13 cellular contexts compared by ENCODE assay signal in the genomic region with DNA sequence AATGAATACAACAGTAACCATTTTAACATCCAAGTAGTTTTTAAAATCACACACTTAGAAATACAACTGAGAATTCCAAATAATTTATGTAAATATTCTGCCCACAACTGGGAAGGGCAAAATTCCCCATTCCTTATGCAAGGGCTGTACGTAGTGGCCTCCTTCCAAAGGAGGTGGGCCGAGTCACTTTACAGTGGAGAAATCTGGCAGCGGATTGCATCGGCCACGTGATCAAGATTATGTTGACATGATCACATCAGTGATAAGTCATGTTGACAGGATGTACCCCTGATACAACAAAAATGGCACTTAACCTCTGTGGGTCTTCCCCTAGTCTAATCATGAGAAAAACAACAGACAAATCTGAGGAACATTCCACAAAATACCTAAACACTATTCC.
DNase-seq lines count a peak whose midpoint lies in the region; ATAC-seq and TF ChIP-seq lines count a peak whose summit lies in the region.
"Had no signal": no experiment of that assay in that cellular context is flagged by ENCODE, and none has a peak within 500 bp of the region (broad histone marks: within the 10 kb centered on the region; RNA-seq: fewer than 3 reads in every experiment).

No MANE protein-coding gene starts in this region.

- H4K20me1 ChIP-seq in DND-41 (ENCODE audit: insufficient read depth, low read length) = no peaks in the 10 kb centered on the region

- H3K4me2 ChIP-seq in DND-41 (ENCODE audit: insufficient read depth, low read length) = no peak overlapping the region
- H3K4me2 ChIP-seq: PC-9 had no signal

- no peak overlapping the region for H3K9ac ChIP-seq in DND-41 (ENCODE audit: low read depth, low read length)

- intact Hi-C loops in uterus (cut with DNase I; ENCODE audit: low total_unique reads) = no loop called here

- no peaks in the 10 kb centered on the region for H3K36me3 ChIP-seq in DND-41 (ENCODE audit: insufficient read depth, low read length)
- H3K36me3 ChIP-seq in uterus = no peaks in the 10 kb centered on the region

- H3K79me2 ChIP-seq in DND-41 (ENCODE audit: insufficient read depth, low read length) = no peaks in the 10 kb centered on the region

- no peaks in the 10 kb centered on the region for H3K4me1 ChIP-seq in DND-41 (ENCODE audit: insufficient read depth, low read length)
- no peaks in the 10 kb centered on the region for H3K4me1 ChIP-seq in uterus

- ATAC-seq in DND-41 (ENCODE audit: insufficient read depth, low read depth) = no peak
- ATAC-seq: stimulated activated naive B cell treated with anti-CD40 and anti-IgM and Interleukin-4, amounts not matched to agents 10 μg/mL and 1 μg/mL and 100 μg/mL, for 72 hours had no signal

- H3K9me3 ChIP-seq in DND-41 (ENCODE audit: insufficient read depth, low read length, severe bottlenecking) = no peaks in the 10 kb centered on the region
- H3K9me3 ChIP-seq in uterus = no peaks in the 10 kb centered on the region

- H3K27ac ChIP-seq in DND-41 (ENCODE audit: low read length) (no peak overlapping the region), cingulate gyrus (ENCODE audit: low read depth, low read length) (peak overlapping the region; percentile 63), uterus (no peak overlapping the region)
- H3K27ac ChIP-seq: PC-9 had no signal

- H3K4me3 ChIP-seq in DND-41 (ENCODE audit: low read depth in 1 of 2, low read length in 2 of 2) (no peak overlapping the region), uterus (no peak overlapping the region)
- H3K4me3 ChIP-seq: PC-9 had no signal

- TF ChIP-seq POLR2A in uterus (IDR thresholded peaks at IDR 0.05) = no peak

- H2AFZ ChIP-seq in DND-41 (ENCODE audit: low read depth, low read length) = peak overlapping the region; percentile 46; the same call in 1 of the 2 replicates
- H2AFZ ChIP-seq: PC-9 had no signal

- H3K27me3 ChIP-seq in DND-41 (ENCODE audit: insufficient read depth, low read length, poor library complexity) (no peaks in the 10 kb centered on the region), uterus (no peaks in the 10 kb centered on the region)

- DNase-seq in DND-41 (no peak), NCI-H1694 treated with DMSO at 0.1 percent for 48 hours (lab: John Stamatoyannopoulos, UW) (peak; percentile 71), lung microvascular endothelial cell (ENCODE audit: low read depth in 2 of 2) (peak; percentile 46 to 78), uterus (no peak), UCSD-AML1 (lab: John Stamatoyannopoulos, UW; ENCODE audit: unreplicated experiment) (no peak), RKO (ENCODE audit: low spot score) (no peak)
- no peak for DNase-seq in activated effector memory CD4-positive, alpha-beta T cell treated with Interleukin-2 at 50 U/mL for 16 hours
- DNase-seq: activated T-cell treated with anti-CD3 and anti-CD28 coated beads, Interleukin-2, amount 50 U/mL, for 1 hour; C1 segment of cervical spinal cord; NCI-H1436 treated with DMSO at 0.1 percent for 48 hours; PC-9; stimulated activated naive B cell treated with anti-CD40 and anti-IgM and Interleukin-4, amounts not matched to agents 10 μg/mL and 1 μg/mL and 100 μg/mL, for 72 hours had no signal

- TF ChIP-seq CTCF in DND-41 (IDR thresholded peaks at IDR 0.05; ENCODE audit: borderline replicate concordance, extremely low read depth, low read length, poor library complexity, severe bottlenecking) = no peak
- TF ChIP-seq CTCF in uterus (IDR thresholded peaks at IDR 0.05) = no peak

Comparison
In these comparisons a context has a peak if more than half of its experiments do, and no peak if none do; other contexts are left out.
1. DNase-seq: peak in NCI-H1694 treated with DMSO at 0.1 percent for 48 hours (single experiment) and lung microvascular endothelial cell (2 of 2); none in DND-41 (single experiment), activated effector memory CD4-positive, alpha-beta T cell treated with Interleukin-2 at 50 U/mL for 16 hours (single experiment), uterus (0 of 2), UCSD-AML1 (single experiment) and RKO (single experiment).